ENCODE assay signal across 11 cellular contexts in genomic region chr11:48004456-48004855, GRCh38. TPM values are rescaled to one million over a fixed set of nuclear protein-coding genes. Genes with fewer than 3 reads are reported as not detected.
DNase-seq lines count a peak whose midpoint lies in the region; ATAC-seq and TF ChIP-seq lines count a peak whose summit lies in the region.
"Had no signal": no experiment of that assay in that cellular context is flagged by ENCODE, and none has a peak within 500 bp of the region (broad histone marks: within the 10 kb centered on the region; RNA-seq: fewer than 3 reads in every experiment).

No MANE protein-coding gene starts in this region.

- H3K23ac ChIP-seq in H9 (ENCODE audit: insufficient read length, low read depth, low read length), result no peak overlapping the region

- H3K79me2 ChIP-seq in H9 (ENCODE audit: insufficient read depth, low read length), result no peaks in the 10 kb centered on the region

- intact Hi-C loops in CD14-positive monocyte (cut with micrococcal nuclease), result no loop called here

- no peak overlapping the region; the same call in 1 of the 2 replicates for H3K14ac ChIP-seq in H9 (ENCODE audit: insufficient read depth, low read length)

- no peak overlapping the region for H4K91ac ChIP-seq in H9 (ENCODE audit: insufficient read length, low read depth, low read length)

- no peak overlapping the region for H2BK120ac ChIP-seq in H9 (ENCODE audit: low read depth, low read length, poor library complexity, severe bottlenecking)

- no peak overlapping the region for H3K4me2 ChIP-seq in H9 (ENCODE audit: insufficient read depth, insufficient read length, low read length)

- H4K20me1 ChIP-seq in H9 (ENCODE audit: control insufficient read depth, insufficient read depth, insufficient read length), result no peaks in the 10 kb centered on the region

- no peaks in the 10 kb centered on the region for H3K9me3 ChIP-seq in H9 (ENCODE audit: control insufficient read depth, low read depth, low read length)

- no peak overlapping the region for H4K5ac ChIP-seq in H9 (ENCODE audit: insufficient read length, low read depth, low read length)

- H3K9ac ChIP-seq in H9 (ENCODE audit: extremely low read depth, insufficient read length, low read length), result no peak overlapping the region

- peak overlapping the region; percentile 60 to 67 for H3K4me3 Mint-ChIP-seq in CD14-positive monocyte
- H3K4me3 Mint-ChIP-seq in H9, result peak overlapping the region in 1 of 2 experiments; percentile 13; a peak in 1 of 5 replicates
- H3K4me3 Mint-ChIP-seq in activated T-helper 17 cell treated with anti-CD3 and anti-CD28 coated beads, Interleukin-2, amount 50 U/mL, for 72 hours, result peak overlapping the region; percentile 95
- H3K4me3 Mint-ChIP-seq in naive thymus-derived CD8-positive, alpha-beta T cell, result peak overlapping the region; percentile 27 to 81 (median 68)

- no peak for TF ChIP-seq POLR2A in GM18505 (IDR thresholded peaks at IDR 0.05; ENCODE audit: borderline replicate concordance, extremely low read depth, insufficient read depth, insufficient read length)

- no peak overlapping the region for H3K18ac ChIP-seq in H9 (ENCODE audit: insufficient read length, low read depth, low read length)

- ATAC-seq in activated T-helper 17 cell treated with anti-CD3 and anti-CD28 coated beads, Interleukin-2, amount 50 U/mL, for 72 hours (replicated peaks), result no peak
- no peak for ATAC-seq in naive thymus-derived CD8-positive, alpha-beta T cell
- no peak for ATAC-seq in GM18505 (IDR thresholded peaks at IDR 0.05; ENCODE audit: unreplicated experiment)

- no peak for TF ChIP-seq CTCF in CD14-positive monocyte (IDR thresholded peaks at IDR 0.05)
- TF ChIP-seq CTCF in H9 (conservative IDR thresholded peaks at IDR 0.05), result no peak

- no peaks in the 10 kb centered on the region for H3K23me2 ChIP-seq in H9 (ENCODE audit: insufficient read length, low read depth, low read length, poor library complexity, severe bottlenecking)

- no peak overlapping the region for H3K56ac ChIP-seq in H9 (ENCODE audit: insufficient read length, low read depth, low read length)

- H3K4me1 ChIP-seq in H9 (ENCODE audit: insufficient read depth, low read length), result peaks cover 7% of the 10 kb centered on the region; the same call in 1 of the 2 replicates

- no peak overlapping the region for H2AFZ ChIP-seq in H9 (ENCODE audit: low read length)

- no peak overlapping the region for H2BK5ac ChIP-seq in H9 (ENCODE audit: insufficient read length, low read length)

- H3K27ac Mint-ChIP-seq in CD14-positive monocyte, result peak overlapping the region; percentile 96 to 99 (median 97)
- H3K27ac Mint-ChIP-seq in H9, result peak overlapping the region in 2 of 3 experiments; percentile 20 to 61; a peak in 3 of 7 replicates
- peak overlapping the region; percentile 100 for H3K27ac Mint-ChIP-seq in activated T-helper 17 cell treated with anti-CD3 and anti-CD28 coated beads, Interleukin-2, amount 50 U/mL, for 72 hours
- peak overlapping the region; percentile 89 to 99 (median 92) for H3K27ac Mint-ChIP-seq in naive thymus-derived CD8-positive, alpha-beta T cell

- no peak overlapping the region for H2AK5ac ChIP-seq in H9 (ENCODE audit: insufficient read length, low read length)

- H3K27me3 Mint-ChIP-seq in CD14-positive monocyte (ENCODE audit: low read depth in 3 of 3), result peaks cover 0 to 2% (median 0%) of the 10 kb centered on the region in 3 donors
- no peaks in the 10 kb centered on the region for H3K27me3 Mint-ChIP-seq in H9 (ENCODE audit: low read depth)
- H3K27me3 Mint-ChIP-seq in activated T-helper 17 cell treated with anti-CD3 and anti-CD28 coated beads, Interleukin-2, amount 50 U/mL, for 72 hours, result no peaks in the 10 kb centered on the region
- H3K27me3 Mint-ChIP-seq in naive thymus-derived CD8-positive, alpha-beta T cell, result no peaks in the 10 kb centered on the region

- H3K9me3 Mint-ChIP-seq in CD14-positive monocyte (peaks cover 0 to 2% (median 0%) of the 10 kb centered on the region in 7 donors), H9 (no peaks in the 10 kb centered on the region; a peak in 1 of 5 replicates)
- no peaks in the 10 kb centered on the region for H3K9me3 Mint-ChIP-seq in activated T-helper 17 cell treated with anti-CD3 and anti-CD28 coated beads, Interleukin-2, amount 50 U/mL, for 72 hours
- H3K9me3 Mint-ChIP-seq in naive thymus-derived CD8-positive, alpha-beta T cell, result no peaks in the 10 kb centered on the region

- H3K36me3 Mint-ChIP-seq in CD14-positive monocyte (peaks cover 14 to 17% of the 10 kb centered on the region in 2 donors), H9 (ENCODE audit: insufficient read depth in 1 of 3, low read depth in 3 of 3) (no peaks in the 10 kb centered on the region)
- H3K36me3 Mint-ChIP-seq in activated T-helper 17 cell treated with anti-CD3 and anti-CD28 coated beads, Interleukin-2, amount 50 U/mL, for 72 hours (ENCODE audit: low read depth), result peaks cover 45% of the 10 kb centered on the region
- H3K36me3 Mint-ChIP-seq in naive thymus-derived CD8-positive, alpha-beta T cell, result no peaks in the 10 kb centered on the region

- WGBS in H9 (ENCODE audit: extremely low coverage, insufficient read length, low lambda C conversion rate), result no CpG with 5 or more reads among the region's 2 CpGs

- H3K4me1 Mint-ChIP-seq in CD14-positive monocyte (peaks cover 75% of the 10 kb centered on the region), H9 (peaks cover 29 to 32% of the 10 kb centered on the region in 2 experiments)
- H3K4me1 Mint-ChIP-seq in activated T-helper 17 cell treated with anti-CD3 and anti-CD28 coated beads, Interleukin-2, amount 50 U/mL, for 72 hours, result peaks cover 61% of the 10 kb centered on the region
- H3K4me1 Mint-ChIP-seq in naive thymus-derived CD8-positive, alpha-beta T cell, result peaks cover 31 to 94% (median 75%) of the 10 kb centered on the region in 4 donors

- H2BK20ac ChIP-seq in H9 (ENCODE audit: low read depth, low read length, poor library complexity, severe bottlenecking), result no peak overlapping the region

- DNase-seq in CD14-positive monocyte (ENCODE audit: low spot score) (no peak), H9 (no peak), DMS79 (lab: John Stamatoyannopoulos, UW) (no peak), cerebellar nuclear complex (lab: John Stamatoyannopoulos, UW) (no peak)
- no peak for DNase-seq in naive thymus-derived CD8-positive, alpha-beta T cell
- no peak for DNase-seq in stimulated activated CD4-positive, alpha-beta T cell treated with anti-CD3 and anti-CD28 coated beads, Interleukin-1b, Interleukin-23, amount 100 ng/mL, for 48 hours
- DNase-seq: GDM1, NCI-H187 treated with DMSO at 0.1 percent for 48 hours, substantia nigra had no signal

- H3K79me1 ChIP-seq in H9 (ENCODE audit: insufficient read depth, low read depth, low read length, poor library complexity, severe bottlenecking), result no peaks in the 10 kb centered on the region

- H2BK15ac ChIP-seq in H9 (ENCODE audit: low read depth, low read length), result no peak overlapping the region

- POLR2A ChIA-PET in naive thymus-derived CD8-positive, alpha-beta T cell (lab: Charles Lee), result interaction anchor here (0.7 to 3.9 kb wide), 5 partner anchors 8 to 58 kb away, joined by 3 to 38 read pairs (median 4); no protein-coding TSS in a partner anchor

- H3K27ac ChIP-seq in H9 (ENCODE audit: insufficient read length, low read depth, low read length), result no peak overlapping the region

- no peak overlapping the region for H3K4ac ChIP-seq in H9 (ENCODE audit: low read depth, low read length)

- H3K27me3 ChIP-seq in H9 (ENCODE audit: insufficient read depth, low read length), result no peaks in the 10 kb centered on the region

- H4K8ac ChIP-seq in H9 (replicated peaks; ENCODE audit: insufficient read length, low read depth, low read length), result no peak overlapping the region

- H3T11ph ChIP-seq in H9 (ENCODE audit: low read length), result no peak overlapping the region

- H2BK12ac ChIP-seq in H9 (ENCODE audit: insufficient read length, low read depth, low read length), result no peak overlapping the region

RNA-seq across cellular contexts. Expression of gene PTPRJ, which starts 24.1 kb away (rescaled TPM):
- 10 to 100 TPM in 1 of 2 donors, 1 to 10 TPM in 1; 10.0 to 14.6 TPM for polyA plus RNA-seq in CD14-positive monocyte
- total RNA-seq in H9 (2021), result 10.6 and 11.4 TPM in 2 replicates
- 10 to 100 TPM; 36.1 to 52.8 TPM for total RNA-seq in activated T-helper 17 cell treated with anti-CD3 and anti-CD28 coated beads, Interleukin-2, amount 50 U/mL, for 72 hours
- total RNA-seq in naive thymus-derived CD8-positive, alpha-beta T cell, result 10 to 100 TPM; 21.7 to 23.7 TPM
- polyA plus RNA-seq in naive thymus-derived CD8-positive, alpha-beta T cell, result 10 to 100 TPM in 1 of 3 donors, 1 to 10 TPM in 2; 4.3 to 10.2 (median 5.3) TPM

Comparison
In these comparisons a context has a peak if more than half of its experiments do, and no peak if none do; other contexts are left out.
1. H3K27ac Mint-ChIP-seq: peak in every context shown above with its lines; median percentile 100 in activated T-helper 17 cell treated with anti-CD3 and anti-CD28 coated beads, Interleukin-2, amount 50 U/mL, for 72 hours; 97 in CD14-positive monocyte; 92 in naive thymus-derived CD8-positive, alpha-beta T cell; 40 in H9.